7 cellular contexts compared by ENCODE assay signal in the genomic region with DNA sequence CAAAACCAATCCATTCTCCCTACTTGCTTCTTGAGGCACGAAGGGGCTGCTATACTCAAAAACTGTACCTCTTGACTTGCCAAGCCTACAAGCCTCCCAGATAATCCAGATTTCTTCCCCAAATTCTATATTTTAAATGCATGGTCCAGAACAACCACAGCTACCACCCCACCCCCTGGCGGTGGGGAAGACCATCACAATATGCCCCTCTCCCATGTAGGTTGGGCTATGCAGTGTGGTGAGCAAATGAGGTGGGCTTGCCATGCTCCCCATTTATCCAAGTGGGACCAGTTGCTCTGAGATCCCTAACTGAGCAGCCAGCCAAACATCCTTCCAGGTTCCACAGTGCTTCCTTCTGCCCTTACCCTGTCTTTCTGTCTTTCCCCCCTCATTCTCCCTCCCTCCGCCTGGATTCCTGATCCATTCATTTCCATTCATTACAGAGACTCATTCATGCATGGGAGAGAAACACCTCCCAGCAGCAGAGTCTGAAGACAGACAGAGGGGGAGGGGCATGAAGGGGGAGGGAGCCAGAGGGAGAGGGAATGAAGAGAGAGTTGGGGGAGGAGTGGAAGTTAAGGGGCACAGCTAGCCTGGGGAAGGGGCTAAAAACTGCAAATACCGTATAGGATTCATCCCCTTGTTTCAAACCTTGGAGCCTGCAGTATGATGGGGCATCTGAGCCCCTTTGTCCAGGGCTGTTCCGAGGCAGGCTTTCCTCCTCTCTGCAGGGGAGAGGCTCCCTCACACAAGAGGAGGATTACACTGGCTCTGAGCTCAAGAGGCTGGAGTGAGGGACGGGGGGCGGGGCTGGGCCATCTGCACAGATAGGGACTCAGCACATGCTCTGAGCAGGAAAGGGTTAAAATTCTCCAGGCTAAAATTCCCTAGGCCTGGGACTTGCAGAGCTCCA.
DNase-seq lines count a peak whose midpoint lies in the region; ATAC-seq and TF ChIP-seq lines count a peak whose summit lies in the region.
"Had no signal": no experiment of that assay in that cellular context is flagged by ENCODE, and none has a peak within 500 bp of the region (broad histone marks: within the 10 kb centered on the region; RNA-seq: fewer than 3 reads in every experiment).

No MANE protein-coding gene starts in this region.

- peak; percentile 67 for TF ChIP-seq CTCF in brain microvascular endothelial cell (IDR thresholded peaks at IDR 0.05; ENCODE audit: low read depth, low read length, missing control alignments)

- H3K36me3 ChIP-seq in brain microvascular endothelial cell (replicated peaks) = peaks cover 2% of the 10 kb centered on the region

- H3K4me3 ChIP-seq in brain microvascular endothelial cell (ENCODE audit: low read depth, low read length) = no peak overlapping the region
- H3K4me3 ChIP-seq: ascending aorta had no signal

- H3K27ac ChIP-seq in brain microvascular endothelial cell = no peak overlapping the region

- DNase-seq in NCI-H128 (lab: John Stamatoyannopoulos, UW; ENCODE audit: unreplicated experiment) (peak; percentile 43), brain microvascular endothelial cell (no peak), pons (ENCODE audit: low spot score) (peak; percentile 67), middle frontal gyrus (ENCODE audit: extremely low spot score, low spot score) (no peak), GM19240 (ENCODE audit: insufficient read length, low spot score) (no peak)

- no peaks in the 10 kb centered on the region for H3K27me3 ChIP-seq in brain microvascular endothelial cell (replicated peaks)
- H3K27me3 ChIP-seq: ascending aorta had no signal

- ATAC-seq in HG02852 (IDR thresholded peaks at IDR 0.05; ENCODE audit: unreplicated experiment) = no peak

- in situ Hi-C loops in brain microvascular endothelial cell (cut with HindIII; ENCODE audit: low pct_ligation_motif_present, low sequenced_read_pairs) = no loop called here

Comparison
In these comparisons a context has a peak if more than half of its experiments do, and no peak if none do; other contexts are left out.
1. DNase-seq: peak in NCI-H128 (single experiment) and pons (single experiment); none in brain microvascular endothelial cell (single experiment), middle frontal gyrus (single experiment) and GM19240 (single experiment).